In the genomic region with DNA sequence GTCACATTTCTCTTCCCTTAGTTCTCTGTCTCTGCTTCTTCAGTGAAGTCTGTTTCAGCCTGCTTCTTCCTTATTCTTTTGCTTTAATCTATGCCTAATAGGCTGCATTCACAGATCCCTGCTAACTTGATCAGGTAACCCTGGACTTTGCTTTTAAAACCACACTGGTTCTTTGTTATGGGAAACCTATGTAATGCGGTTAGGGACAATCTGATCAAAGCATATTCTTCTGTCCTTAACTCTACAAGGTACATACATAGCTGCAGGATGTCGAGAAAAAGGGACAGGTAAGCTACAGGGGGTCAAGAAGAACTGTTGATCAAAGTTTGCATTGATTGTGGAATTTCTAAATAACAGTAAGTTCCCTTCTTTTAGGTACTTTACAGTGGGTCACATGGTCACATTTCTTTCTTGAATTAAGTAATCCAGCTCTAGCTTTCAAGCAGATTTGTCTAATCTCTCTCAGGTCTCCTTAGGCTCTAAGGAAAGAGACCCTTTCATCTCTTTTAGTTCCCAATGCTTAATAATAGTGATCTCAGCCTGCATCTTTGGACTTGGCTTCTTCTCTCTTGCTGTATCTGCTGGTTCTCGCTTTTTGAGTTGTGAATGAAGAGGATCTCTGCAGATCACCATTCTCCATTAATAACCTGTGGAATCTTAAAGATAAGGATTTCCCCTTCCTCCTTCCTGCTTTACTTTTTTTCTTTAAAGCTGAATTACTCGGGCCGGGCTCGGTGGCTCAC, we compare ENCODE assay signal across 14 cellular contexts. TPM values are rescaled to one million over a fixed set of nuclear protein-coding genes. Genes with fewer than 3 reads are reported as not detected.
A peak's percentile ranks its signal among the peaks of the same experiment; 100 is the strongest.
DNase-seq lines count a peak whose midpoint lies in the region; ATAC-seq and TF ChIP-seq lines count a peak whose summit lies in the region.
"Had no signal": no experiment of that assay in that cellular context is flagged by ENCODE, and none has a peak within 500 bp of the region (broad histone marks: within the 10 kb centered on the region; RNA-seq: fewer than 3 reads in every experiment).

No MANE protein-coding gene starts in this region.

- CTCF ChIA-PET in naive thymus-derived CD4-positive, alpha-beta T cell (lab: Charles Lee): interaction anchor here (0.6 to 0.8 kb wide), 2 partner anchors 9 to 135 kb away, joined by 3 to 4 read pairs; no protein-coding TSS in a partner anchor

- H3K27me3 ChIP-seq in H7 (ENCODE audit: control insufficient read depth, insufficient read depth, low read length) (no peaks in the 10 kb centered on the region), esophagus squamous epithelium (no peaks in the 10 kb centered on the region)
- H3K27me3 ChIP-seq in naive thymus-derived CD4-positive, alpha-beta T cell (ENCODE audit: control insufficient read depth in 2 of 2, insufficient read depth in 2 of 2, low read length in 2 of 2): no peaks in the 10 kb centered on the region
- H3K27me3 ChIP-seq: ovary had no signal

- peaks cover 72% of the 10 kb centered on the region for H3K4me1 Mint-ChIP-seq in CD14-positive monocyte
- peaks cover 43% of the 10 kb centered on the region for H3K4me1 Mint-ChIP-seq in activated T-helper 2 cell treated with anti-CD3 and anti-CD28 coated beads, Interferon-gamma antibody, Interleukin-2, Interleukin-4, amounts not matched to agents 10 μg/mL and 5 μg/mL and 100 μg/mL, durations not matched to agents 14 hours and 24 hours and 36 hours (ENCODE audit: low read depth)
- H3K4me1 Mint-ChIP-seq in naive thymus-derived CD4-positive, alpha-beta T cell: peaks cover 17 to 84% (median 69%) of the 10 kb centered on the region in 7 donors

- H3K9me3 ChIP-seq in naive thymus-derived CD4-positive, alpha-beta T cell (ENCODE audit: control insufficient read depth in 2 of 3, low read length in 3 of 3): no peaks in the 10 kb centered on the region
- H3K9me3 ChIP-seq in esophagus squamous epithelium: no peaks in the 10 kb centered on the region
- H3K9me3 ChIP-seq: ovary had no signal

- H3K4me3 ChIP-seq in H7 (ENCODE audit: insufficient read depth, low read depth, low read length): no peak overlapping the region
- H3K4me3 ChIP-seq in naive thymus-derived CD4-positive, alpha-beta T cell (ENCODE audit: low read length): no peak overlapping the region
- no peak overlapping the region for H3K4me3 ChIP-seq in esophagus squamous epithelium
- H3K4me3 ChIP-seq: ovary had no signal

- no peak for ATAC-seq in naive thymus-derived CD4-positive, alpha-beta T cell
- ATAC-seq: SK-N-SH treated with all-trans-retinoic acid at 6 μM for 48 hours; stimulated activated naive B cell treated with anti-CD40 and anti-IgM and Interleukin-4, amounts not matched to agents 10 μg/mL and 1 μg/mL and 100 μg/mL, for 72 hours had no signal

- peak overlapping the region; percentile 61 to 77 for H3K4me3 Mint-ChIP-seq in CD14-positive monocyte
- H3K4me3 Mint-ChIP-seq in activated T-helper 2 cell treated with anti-CD3 and anti-CD28 coated beads, Interferon-gamma antibody, Interleukin-2, Interleukin-4, amounts not matched to agents 10 μg/mL and 5 μg/mL and 100 μg/mL, durations not matched to agents 14 hours and 24 hours and 36 hours (ENCODE audit: low read depth): peak overlapping the region; percentile 35
- H3K4me3 Mint-ChIP-seq in naive thymus-derived CD4-positive, alpha-beta T cell: peak overlapping the region in 8 of 10 donors; percentile 3 to 68 (median 52)
- H3K4me3 Mint-ChIP-seq: stimulated activated naive B cell treated with anti-CD40 and anti-IgM and Interleukin-4, amounts not matched to agents 10 μg/mL and 1 μg/mL and 100 μg/mL, for 72 hours had no signal

- peak overlapping the region; percentile 81 to 94 (median 87) for H3K27ac Mint-ChIP-seq in CD14-positive monocyte
- peak overlapping the region; percentile 14 for H3K27ac Mint-ChIP-seq in activated T-helper 2 cell treated with anti-CD3 and anti-CD28 coated beads, Interferon-gamma antibody, Interleukin-2, Interleukin-4, amounts not matched to agents 10 μg/mL and 5 μg/mL and 100 μg/mL, durations not matched to agents 14 hours and 24 hours and 36 hours
- peak overlapping the region; percentile 44 to 90 (median 80) for H3K27ac Mint-ChIP-seq in naive thymus-derived CD4-positive, alpha-beta T cell
- H3K27ac Mint-ChIP-seq: stimulated activated naive B cell treated with anti-CD40 and anti-IgM and Interleukin-4, amounts not matched to agents 10 μg/mL and 1 μg/mL and 100 μg/mL, for 72 hours had no signal

- H3K27me3 Mint-ChIP-seq in CD14-positive monocyte (ENCODE audit: low read depth in 3 of 3): no peaks in the 10 kb centered on the region
- H3K27me3 Mint-ChIP-seq in activated T-helper 2 cell treated with anti-CD3 and anti-CD28 coated beads, Interferon-gamma antibody, Interleukin-2, Interleukin-4, amounts not matched to agents 10 μg/mL and 5 μg/mL and 100 μg/mL, durations not matched to agents 14 hours and 24 hours and 36 hours (ENCODE audit: low read depth): no peaks in the 10 kb centered on the region
- H3K27me3 Mint-ChIP-seq in naive thymus-derived CD4-positive, alpha-beta T cell: no peaks in the 10 kb centered on the region
- H3K27me3 Mint-ChIP-seq: stimulated activated naive B cell treated with anti-CD40 and anti-IgM and Interleukin-4, amounts not matched to agents 10 μg/mL and 1 μg/mL and 100 μg/mL, for 72 hours had no signal

- POLR2A ChIA-PET in naive thymus-derived CD4-positive, alpha-beta T cell (lab: Charles Lee): interaction anchor here (0.8 to 1.0 kb wide), 4 partner anchors 13 to 48 kb away, joined by 3 to 7 read pairs (median 3); partner anchors contain the start of gene HNRNPA1

- 77 to 88% methylated on average over 5 to 6 of the region's 6 CpGs for WGBS in esophagus squamous epithelium, 2 donors

- H3K36me3 Mint-ChIP-seq in CD14-positive monocyte: peaks cover 0 to 4% of the 10 kb centered on the region in 2 donors
- H3K36me3 Mint-ChIP-seq in activated T-helper 2 cell treated with anti-CD3 and anti-CD28 coated beads, Interferon-gamma antibody, Interleukin-2, Interleukin-4, amounts not matched to agents 10 μg/mL and 5 μg/mL and 100 μg/mL, durations not matched to agents 14 hours and 24 hours and 36 hours (ENCODE audit: low read depth): peaks cover 30% of the 10 kb centered on the region
- peaks cover 0 to 9% (median 0%) of the 10 kb centered on the region in 5 donors for H3K36me3 Mint-ChIP-seq in naive thymus-derived CD4-positive, alpha-beta T cell

- peaks cover 2% of the 10 kb centered on the region for H3K36me3 ChIP-seq in H7 (replicated peaks; ENCODE audit: control insufficient read depth, insufficient read depth, low read length)
- H3K36me3 ChIP-seq in naive thymus-derived CD4-positive, alpha-beta T cell (ENCODE audit: control insufficient read depth in 2 of 3, insufficient read depth in 3 of 3, low read length in 3 of 3): no peaks in the 10 kb centered on the region
- H3K36me3 ChIP-seq in esophagus squamous epithelium: peaks cover 0 to 12% (median 0%) of the 10 kb centered on the region in 3 donors
- H3K36me3 ChIP-seq: ovary had no signal

- DNase-seq in CD14-positive monocyte (ENCODE audit: low spot score) (no peak), H7 (peak; percentile 22), esophagus squamous epithelium (lab: John Stamatoyannopoulos, UW) (no peak), DMS153 treated with DMSO at 0.1 percent for 48 hours (lab: John Stamatoyannopoulos, UW; ENCODE audit: unreplicated experiment) (no peak), NCI-H1694 (lab: John Stamatoyannopoulos, UW) (no peak)
- no peak for DNase-seq in activated T-helper 2 cell treated with anti-CD3 and anti-CD28 coated beads, Interferon-gamma antibody, Interleukin-2, Interleukin-4, amounts not matched to agents 10 μg/mL and 5 μg/mL and 100 μg/mL, durations not matched to agents 14 hours and 24 hours and 36 hours (ENCODE audit: low spot score)
- DNase-seq in naive thymus-derived CD4-positive, alpha-beta T cell: no peak
- no peak for DNase-seq in stimulated activated CD8-positive, alpha-beta memory T cell treated with anti-CD3 and anti-CD28 coated beads, Interleukin-4, amount 100 ng/mL, for 48 hours
- DNase-seq: aorta; glutamatergic neuron; NCI-H146; ovary; stimulated activated naive B cell treated with anti-CD40 and anti-IgM and Interleukin-4, amounts not matched to agents 10 μg/mL and 1 μg/mL and 100 μg/mL, for 72 hours had no signal

- H3K4me1 ChIP-seq in naive thymus-derived CD4-positive, alpha-beta T cell (ENCODE audit: control insufficient read depth in 2 of 2, insufficient read depth in 2 of 2, low read length in 2 of 2): peaks cover 20 to 59% of the 10 kb centered on the region in 2 donors
- H3K4me1 ChIP-seq in esophagus squamous epithelium: peaks cover 6 to 74% (median 18%) of the 10 kb centered on the region in 3 donors

- intact Hi-C loops in CD14-positive monocyte (cut with micrococcal nuclease): loop anchor here (2.0 to 10.0 kb wide), 3 partner anchors 28 to 54 kb away; partner anchors contain the start of gene NFE2 (in 1 of the 2)
- intact Hi-C loops in activated T-helper 2 cell treated with anti-CD3 and anti-CD28 coated beads, Interferon-gamma antibody, Interleukin-2, Interleukin-4, amounts not matched to agents 10 μg/mL and 5 μg/mL and 100 μg/mL, durations not matched to agents 14 hours and 24 hours and 36 hours (cut with micrococcal nuclease): no loop called here
- intact Hi-C loops in naive thymus-derived CD4-positive, alpha-beta T cell (cut with micrococcal nuclease): no loop called here
- intact Hi-C loops in esophagus squamous epithelium (cut with DNase I): no loop called here

- TF ChIP-seq POLR2A in esophagus squamous epithelium (IDR thresholded peaks at IDR 0.05): no peak

- H3K27ac ChIP-seq in naive thymus-derived CD4-positive, alpha-beta T cell (ENCODE audit: low read depth, low read length): peak overlapping the region; percentile 37
- H3K27ac ChIP-seq in esophagus squamous epithelium: peak overlapping the region in 2 of 4 donors; percentile 60 to 74
- H3K27ac ChIP-seq: ovary had no signal

- no peaks in the 10 kb centered on the region for H3K9me3 Mint-ChIP-seq in CD14-positive monocyte
- no peaks in the 10 kb centered on the region for H3K9me3 Mint-ChIP-seq in activated T-helper 2 cell treated with anti-CD3 and anti-CD28 coated beads, Interferon-gamma antibody, Interleukin-2, Interleukin-4, amounts not matched to agents 10 μg/mL and 5 μg/mL and 100 μg/mL, durations not matched to agents 14 hours and 24 hours and 36 hours
- peaks cover 0 to 2% (median 0%) of the 10 kb centered on the region in 11 donors for H3K9me3 Mint-ChIP-seq in naive thymus-derived CD4-positive, alpha-beta T cell
- H3K9me3 Mint-ChIP-seq: stimulated activated naive B cell treated with anti-CD40 and anti-IgM and Interleukin-4, amounts not matched to agents 10 μg/mL and 1 μg/mL and 100 μg/mL, for 72 hours had no signal

- TF ChIP-seq CTCF in CD14-positive monocyte (IDR thresholded peaks at IDR 0.05): no peak
- TF ChIP-seq CTCF in esophagus squamous epithelium (IDR thresholded peaks at IDR 0.05): no peak

RNA-seq across cellular contexts. Expression of gene COPZ1, which starts 3.8 kb away (rescaled TPM):
- polyA plus RNA-seq in CD14-positive monocyte: 100 to 1,000 TPM; 176 to 190 TPM
- 117 and 121 TPM in 2 replicates for total RNA-seq in H7 (2014; rRNA removed; shearing (Covaris generic))
- total RNA-seq in activated T-helper 2 cell treated with anti-CD3 and anti-CD28 coated beads, Interferon-gamma antibody, Interleukin-2, Interleukin-4, amounts not matched to agents 10 μg/mL and 5 μg/mL and 100 μg/mL, durations not matched to agents 14 hours and 24 hours and 36 hours: 108 and 109 TPM in 2 replicates
- 100 to 1,000 TPM in 1 of 5 experiments, 10 to 100 TPM in 4; 47.5 to 141 (median 80.0) TPM for total RNA-seq in naive thymus-derived CD4-positive, alpha-beta T cell
- polyA plus RNA-seq in naive thymus-derived CD4-positive, alpha-beta T cell: 100 to 1,000 TPM; 131 to 171 TPM
- total RNA-seq in esophagus squamous epithelium: 100 to 1,000 TPM in 2 of 4 donors, 10 to 100 TPM in 2; 68.1 to 153 (median 97.9) TPM

RNA-seq across cellular contexts. Expression of gene NFE2, which starts 28.0 kb away (rescaled TPM):
- 100 to 1,000 TPM in 1 of 2 donors, 10 to 100 TPM in 1; 79.5 to 157 TPM for polyA plus RNA-seq in CD14-positive monocyte
- 2.2 and 2.9 TPM in 2 replicates for total RNA-seq in H7 (2014; rRNA removed; shearing (Covaris generic))
- not detected in 2 replicates for total RNA-seq in activated T-helper 2 cell treated with anti-CD3 and anti-CD28 coated beads, Interferon-gamma antibody, Interleukin-2, Interleukin-4, amounts not matched to agents 10 μg/mL and 5 μg/mL and 100 μg/mL, durations not matched to agents 14 hours and 24 hours and 36 hours
- 10 to 100 TPM in 1 of 5 experiments, 1 to 10 TPM in 1, not detected in 3; 2.0 to 23.3 TPM for total RNA-seq in naive thymus-derived CD4-positive, alpha-beta T cell
- under 1 TPM in 1 of 2 donors, not detected in 1; 0.61 TPM for polyA plus RNA-seq in naive thymus-derived CD4-positive, alpha-beta T cell
- under 1 TPM in 3 of 4 donors, not detected in 1; 0.15 to 0.44 (median 0.38) TPM for total RNA-seq in esophagus squamous epithelium

RNA-seq across cellular contexts. Expression of gene GPR84, which starts 35.5 kb away (rescaled TPM):
- 1 to 10 TPM; 2.4 to 5.6 TPM for polyA plus RNA-seq in CD14-positive monocyte
- not detected in 2 replicates for total RNA-seq in H7 (2014; rRNA removed; shearing (Covaris generic))
- total RNA-seq in activated T-helper 2 cell treated with anti-CD3 and anti-CD28 coated beads, Interferon-gamma antibody, Interleukin-2, Interleukin-4, amounts not matched to agents 10 μg/mL and 5 μg/mL and 100 μg/mL, durations not matched to agents 14 hours and 24 hours and 36 hours: 1.8 and 2.3 TPM in 2 replicates
- total RNA-seq in naive thymus-derived CD4-positive, alpha-beta T cell: 10 to 100 TPM in 1 of 5 experiments, 1 to 10 TPM in 2, not detected in 2; 1.2 to 13.1 (median 3.9) TPM
- polyA plus RNA-seq in naive thymus-derived CD4-positive, alpha-beta T cell: not detected
- under 1 TPM in 1 of 4 donors, not detected in 3; 0.38 TPM for total RNA-seq in esophagus squamous epithelium

RNA-seq across cellular contexts. Expression of gene HNRNPA1, which starts 48.2 kb away (rescaled TPM):
- 100 to 1,000 TPM; 266 to 308 TPM for polyA plus RNA-seq in CD14-positive monocyte
- 907 and 952 TPM in 2 replicates for total RNA-seq in H7 (2014; rRNA removed; shearing (Covaris generic))
- 1,977 and 2,036 TPM in 2 replicates for total RNA-seq in activated T-helper 2 cell treated with anti-CD3 and anti-CD28 coated beads, Interferon-gamma antibody, Interleukin-2, Interleukin-4, amounts not matched to agents 10 μg/mL and 5 μg/mL and 100 μg/mL, durations not matched to agents 14 hours and 24 hours and 36 hours
- 1,000 to 10,000 TPM; 1,019 to 1,660 (median 1,193) TPM for total RNA-seq in naive thymus-derived CD4-positive, alpha-beta T cell
- polyA plus RNA-seq in naive thymus-derived CD4-positive, alpha-beta T cell: 1,000 to 10,000 TPM in 1 of 2 donors, 100 to 1,000 TPM in 1; 933 to 1,045 TPM
- total RNA-seq in esophagus squamous epithelium: 100 to 1,000 TPM; 274 to 473 (median 422) TPM

RNA-seq across cellular contexts. Expression of gene CBX5, which starts 48.8 kb away (rescaled TPM):
- polyA plus RNA-seq in CD14-positive monocyte: 1 to 10 TPM; 2.9 to 5.4 TPM
- total RNA-seq in H7 (2014; rRNA removed; shearing (Covaris generic)): 51.2 and 62.2 TPM in 2 replicates
- total RNA-seq in activated T-helper 2 cell treated with anti-CD3 and anti-CD28 coated beads, Interferon-gamma antibody, Interleukin-2, Interleukin-4, amounts not matched to agents 10 μg/mL and 5 μg/mL and 100 μg/mL, durations not matched to agents 14 hours and 24 hours and 36 hours: 98.1 and 100 TPM in 2 replicates
- total RNA-seq in naive thymus-derived CD4-positive, alpha-beta T cell: 100 to 1,000 TPM in 1 of 5 experiments, 10 to 100 TPM in 4; 40.3 to 133 (median 77.2) TPM
- 10 to 100 TPM; 28.2 to 34.5 TPM for polyA plus RNA-seq in naive thymus-derived CD4-positive, alpha-beta T cell
- 10 to 100 TPM; 13.2 to 29.9 (median 23.7) TPM for total RNA-seq in esophagus squamous epithelium

Comparison
In these comparisons a context has a peak if more than half of its experiments do, and no peak if none do; other contexts are left out.
1. H3K27ac Mint-ChIP-seq: peak in every context shown above with its lines; median percentile 87 in CD14-positive monocyte; 80 in naive thymus-derived CD4-positive, alpha-beta T cell; 14 in activated T-helper 2 cell treated with anti-CD3 and anti-CD28 coated beads, Interferon-gamma antibody, Interleukin-2, Interleukin-4, amounts not matched to agents 10 μg/mL and 5 μg/mL and 100 μg/mL, durations not matched to agents 14 hours and 24 hours and 36 hours.
2. intact Hi-C loops: an anchor here in CD14-positive monocyte (2.0 to 10.0 kb wide); none called in activated T-helper 2 cell treated with anti-CD3 and anti-CD28 coated beads, Interferon-gamma antibody, Interleukin-2, Interleukin-4, amounts not matched to agents 10 μg/mL and 5 μg/mL and 100 μg/mL, durations not matched to agents 14 hours and 24 hours and 36 hours, naive thymus-derived CD4-positive, alpha-beta T cell and esophagus squamous epithelium.